In genomic region chr7:26490631-26491624, GRCh38 we compare ENCODE assay signal across 13 cellular contexts.
A peak's percentile ranks its signal among the peaks of the same experiment; 100 is the strongest.
DNase-seq lines count a peak whose midpoint lies in the region; ATAC-seq and TF ChIP-seq lines count a peak whose summit lies in the region.
"Had no signal": no experiment of that assay in that cellular context is flagged by ENCODE, and none has a peak within 500 bp of the region (broad histone marks: within the 10 kb centered on the region; RNA-seq: fewer than 3 reads in every experiment).

No MANE protein-coding gene starts in this region.

- TF ChIP-seq RAD21 in SK-N-SH (IDR thresholded peaks at IDR 0.05; ENCODE audit: low read length): no peak

- TF ChIP-seq EP300 in SK-N-SH (IDR thresholded peaks at IDR 0.05; ENCODE audit: borderline replicate concordance in 1 of 2, low read depth in 1 of 2, low read length in 1 of 2) (no peak), esophagus muscularis mucosa (IDR thresholded peaks at IDR 0.05) (no peak)

- CTCF ChIA-PET in SK-N-SH (lab: Yijun Ruan, JAX): interaction anchor here (0.9 to 4.8 kb wide), 14 partner anchors 10 to 596 kb away, joined by 3 to 43 read pairs (median 8); no protein-coding TSS in a partner anchor

- H3K27ac ChIP-seq in SK-N-SH (ENCODE audit: low read depth in 2 of 2, low read length in 1 of 2) (no peak overlapping the region), Karpas-422 (ENCODE audit: low read length) (no peak overlapping the region), esophagus muscularis mucosa (replicated peaks in 1 of 4) (no peak overlapping the region)
- H3K27ac ChIP-seq: PC-9, VCaP had no signal

- H4K20me1 ChIP-seq in SK-N-SH (ENCODE audit: insufficient read depth) (no peaks in the 10 kb centered on the region), Karpas-422 (ENCODE audit: insufficient read depth, low read depth, low read length) (no peaks in the 10 kb centered on the region)

- H3K4me1 ChIP-seq in SK-N-SH (ENCODE audit: control insufficient read depth in 1 of 2, insufficient read depth in 2 of 2, low read depth in 1 of 2, low read length in 1 of 2) (peaks cover 0 to 27% of the 10 kb centered on the region in 2 experiments; a peak in 2 of 4 replicates), Karpas-422 (ENCODE audit: low read length) (no peaks in the 10 kb centered on the region), esophagus muscularis mucosa (no peaks in the 10 kb centered on the region)

- H3K9me2 ChIP-seq in SK-N-SH (no peaks in the 10 kb centered on the region), Karpas-422 (replicated peaks; ENCODE audit: insufficient read depth, low read length) (no peaks in the 10 kb centered on the region)

- no peak overlapping the region for H3K4me2 ChIP-seq in SK-N-SH
- no peak overlapping the region for H3K4me2 ChIP-seq in Karpas-422 (ENCODE audit: low read depth, low read length, poor library complexity, severe bottlenecking)
- H3K4me2 ChIP-seq: PC-9 had no signal

- H3K79me2 ChIP-seq in SK-N-SH (ENCODE audit: insufficient read depth): no peaks in the 10 kb centered on the region
- H3K79me2 ChIP-seq in Karpas-422 (ENCODE audit: low read length): no peaks in the 10 kb centered on the region

- H3K4me3 ChIP-seq in SK-N-SH (ENCODE audit: low read depth in 2 of 2, low read length in 1 of 2) (no peak overlapping the region), Karpas-422 (ENCODE audit: low read length) (no peak overlapping the region), esophagus muscularis mucosa (no peak overlapping the region)
- H3K4me3 ChIP-seq: K562, PC-9 had no signal

- POLR2A ChIA-PET in SK-N-SH (lab: Yijun Ruan, JAX): interaction anchor here (0.6 kb wide), 1 partner anchor 93 kb away, joined by 5 read pairs; no protein-coding TSS in a partner anchor

- no peak for ATAC-seq in GM18867 (IDR thresholded peaks at IDR 0.05; ENCODE audit: unreplicated experiment)
- ATAC-seq: K562; natural killer cell treated with Interleukin-12 subunit alpha and Interleukin-12 subunit beta and Interleukin-15 and Interleukin-18, amount 100 ng/mL, for 72 hours; stimulated activated memory B cell treated with anti-CD40 and anti-IgM and Interleukin-4, amounts not matched to agents 10 μg/mL and 1 μg/mL and 100 μg/mL, for 72 hours had no signal

- H3K36me3 ChIP-seq in SK-N-SH (replicated peaks in 1 of 2; ENCODE audit: control insufficient read depth in 1 of 2, insufficient read depth in 2 of 2, low read length in 1 of 2) (no peaks in the 10 kb centered on the region), Karpas-422 (ENCODE audit: insufficient read depth, low read length) (no peaks in the 10 kb centered on the region), esophagus muscularis mucosa (no peaks in the 10 kb centered on the region)

- in situ Hi-C loops in ACHN (cut with HindIII; ENCODE audit: low pct_ligation_motif_present, low pct_unique_long_range_greater_than_20kb, low sequenced_read_pairs): no loop called here

- no peaks in the 10 kb centered on the region for H3F3A ChIP-seq in SK-N-SH (replicated peaks; ENCODE audit: insufficient read depth)

- DNase-seq in DMS153 treated with DMSO at 0.1 percent for 48 hours (lab: John Stamatoyannopoulos, UW; ENCODE audit: unreplicated experiment): peak; percentile 86
- DNase-seq in NCI-H2107 treated with DMSO at 0.1 percent for 48 hours (lab: John Stamatoyannopoulos, UW; ENCODE audit: unreplicated experiment): peak; percentile 48
- peak; percentile 55 for DNase-seq in SK-N-SH
- peak; percentile 70 for DNase-seq in occipital lobe (lab: John Stamatoyannopoulos, UW)
- no peak for DNase-seq in Karpas-422
- DNase-seq in esophagus muscularis mucosa (ENCODE audit: extremely low spot score): no peak
- DNase-seq in ACHN: no peak

- no peak for TF ChIP-seq POLR2A in esophagus muscularis mucosa (IDR thresholded peaks at IDR 0.05; ENCODE audit: low read depth)

- no peaks in the 10 kb centered on the region for H3K27me3 ChIP-seq in SK-N-SH (ENCODE audit: insufficient read depth)
- no peaks in the 10 kb centered on the region for H3K27me3 ChIP-seq in Karpas-422 (ENCODE audit: low read length)
- peaks cover 0 to 3% (median 0%) of the 10 kb centered on the region in 4 donors for H3K27me3 ChIP-seq in esophagus muscularis mucosa

- WGBS in SK-N-SH (ENCODE audit: low lambda C conversion rate): 21% methylated on average over 10 of the region's 10 CpGs
- 69% methylated on average over 10 of the region's 10 CpGs for WGBS in esophagus muscularis mucosa

- H2AFZ ChIP-seq in SK-N-SH (ENCODE audit: low read depth) (no peak overlapping the region), Karpas-422 (ENCODE audit: low read length) (no peak overlapping the region)
- H2AFZ ChIP-seq: PC-9 had no signal

- no peak for TF ChIP-seq CTCF in SK-N-SH (IDR thresholded peaks at IDR 0.05)
- no peak for TF ChIP-seq CTCF in esophagus muscularis mucosa (IDR thresholded peaks at IDR 0.05)

- no peaks in the 10 kb centered on the region for H3K9me3 ChIP-seq in SK-N-SH
- no peaks in the 10 kb centered on the region for H3K9me3 ChIP-seq in Karpas-422 (ENCODE audit: low read length)
- no peaks in the 10 kb centered on the region for H3K9me3 ChIP-seq in esophagus muscularis mucosa

- H3K9ac ChIP-seq in SK-N-SH (no peak overlapping the region), Karpas-422 (ENCODE audit: low read length) (no peak overlapping the region)

- intact Hi-C loops in esophagus muscularis mucosa (cut with DNase I): no loop called here

TF ChIP-seq in SK-N-SH, 30 proteins besides CTCF, POLR2A, EP300 and RAD21:
- 0 out of 2 replicates have a peak, but pooled peaks have one; percentile 34 for TF ChIP-seq RCOR1 (IDR thresholded peaks at IDR 0.05; ENCODE audit: low read length)
- TF ChIP-seq GATA2 (CRISPR knock-in tag; IDR thresholded peaks at IDR 0.05): peak; percentile 55; the same call in 1 of the 2 replicates
- TF ChIP-seq SIN3A (IDR thresholded peaks at IDR 0.05; ENCODE audit: borderline replicate concordance, low read depth, low read length): no peak
TF ChIP-seq in SK-N-SH: peak in this region for 2.

Comparison
In these comparisons a context has a peak if more than half of its experiments do, and no peak if none do; other contexts are left out.
1. DNase-seq: peak in DMS153 treated with DMSO at 0.1 percent for 48 hours (single experiment), NCI-H2107 treated with DMSO at 0.1 percent for 48 hours (single experiment), SK-N-SH (single experiment) and occipital lobe (single experiment); none in Karpas-422 (single experiment), esophagus muscularis mucosa (single experiment) and ACHN (single experiment).